1 cellular context compared by ENCODE assay signal in the genomic region with DNA sequence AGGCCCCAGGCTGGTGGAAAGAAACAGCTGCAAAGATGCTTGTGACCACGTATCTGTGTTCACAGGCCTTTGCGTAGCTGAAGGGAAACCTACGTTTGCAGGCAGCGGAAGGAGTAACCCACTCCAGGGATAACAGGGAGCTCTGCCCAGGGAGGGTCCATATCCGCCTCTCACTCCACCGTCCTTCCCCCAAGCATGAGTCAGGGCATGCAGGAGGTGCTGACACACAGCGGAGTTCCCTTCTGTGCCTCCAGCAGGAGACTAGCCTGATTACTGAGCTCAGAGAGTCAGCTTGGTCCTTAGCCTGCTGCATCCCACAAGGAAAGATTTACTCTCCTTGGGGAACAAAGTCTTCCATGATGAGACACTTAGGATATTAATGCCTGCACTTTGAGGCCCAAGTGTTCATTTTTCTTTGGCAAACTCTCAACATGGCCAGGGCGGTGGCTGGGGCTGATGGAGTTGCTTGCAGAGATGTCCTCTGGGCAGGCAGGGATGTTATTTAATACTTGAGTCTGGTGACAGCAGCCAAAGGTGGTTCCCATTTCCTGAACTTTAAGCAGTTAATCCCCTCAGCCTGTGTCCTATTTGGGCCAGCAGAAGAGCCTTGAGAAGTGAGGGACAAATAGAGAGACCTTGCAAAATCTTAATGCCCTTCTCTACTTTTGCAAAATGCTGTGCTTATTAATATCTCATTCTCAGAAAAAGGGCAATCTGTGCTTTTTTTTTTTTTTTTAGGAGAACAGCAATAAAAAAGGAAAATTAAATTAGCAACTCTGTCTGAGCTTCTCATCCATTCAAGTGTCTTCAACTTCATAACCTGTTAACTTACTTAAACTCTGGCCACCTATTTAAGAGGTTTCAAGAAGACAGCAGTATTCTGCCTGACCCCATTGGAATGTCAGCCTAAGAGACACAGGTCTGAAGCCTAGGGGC.
TF ChIP-seq lines count a peak whose summit lies in the region.

No MANE protein-coding gene starts in this region.

TF ChIP-seq in H1, 55 proteins besides CTCF, POLR2A, EP300 and RAD21 (continued from another document):
- TF ChIP-seq SIRT6 (IDR thresholded peaks at IDR 0.05; ENCODE audit: low read length) (no peak), CBX8 (IDR thresholded peaks at IDR 0.05; ENCODE audit: borderline replicate concordance, low read depth, low read length) (no peak), NANOG (IDR thresholded peaks at IDR 0.05; ENCODE audit: insufficient read depth, low read depth, low read length, poor library complexity, severe bottlenecking) (no peak)
